In the genomic region with DNA sequence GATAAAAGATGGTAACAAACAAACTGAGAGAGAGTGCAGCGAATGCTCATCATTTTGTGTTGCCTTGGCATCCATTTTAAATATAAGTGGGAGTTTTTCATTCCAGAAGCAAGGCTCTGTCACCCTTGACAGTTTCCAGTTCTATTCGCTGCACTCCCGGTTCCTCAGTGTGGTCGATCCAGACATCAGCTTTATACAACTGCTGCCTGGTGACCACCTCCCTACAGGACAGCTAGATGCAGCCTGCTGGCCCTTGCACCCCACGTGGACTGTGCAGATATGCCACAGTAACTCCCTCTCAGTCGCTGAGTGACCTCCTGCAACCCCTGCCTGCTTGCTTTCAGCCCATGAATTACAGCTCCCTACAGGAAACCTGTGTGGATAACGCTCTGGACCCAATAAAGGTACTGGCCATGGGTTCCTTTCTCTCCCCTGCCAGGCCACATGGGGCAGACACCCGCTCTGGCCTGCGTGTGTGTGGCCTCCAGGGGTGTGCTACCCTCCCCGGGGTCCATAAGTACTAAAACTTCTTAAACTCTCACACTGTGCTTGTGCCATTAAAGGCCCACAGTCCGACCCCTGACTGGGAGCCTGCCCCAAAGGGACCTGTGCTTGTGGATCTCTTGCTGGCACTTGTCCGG, we compare ENCODE assay signal across 24 cellular contexts. TPM values are rescaled to one million over a fixed set of nuclear protein-coding genes. Genes with fewer than 3 reads are reported as not detected.
DNase-seq lines count a peak whose midpoint lies in the region; ATAC-seq, FAIRE-seq and TF ChIP-seq lines count a peak whose summit lies in the region.
"Had no signal": no experiment of that assay in that cellular context is flagged by ENCODE, and none has a peak within 500 bp of the region (broad histone marks: within the 10 kb centered on the region; RNA-seq: fewer than 3 reads in every experiment).

No MANE protein-coding gene starts in this region.

- TF ChIP-seq CTCF in HepG2 (CRISPR knock-in tag; IDR thresholded peaks at IDR 0.05) (no peak), right lobe of liver (IDR thresholded peaks at IDR 0.05) (no peak), K562 (IDR thresholded peaks at IDR 0.05 in 2 of 3, conservative IDR thresholded peaks at IDR 0.05 in 1 of 3; ENCODE audit: insufficient read depth in 2 of 3, low read depth in 1 of 3, low read length in 3 of 3) (0 out of 6 replicates have a peak, but pooled peaks of 1 of the 3 experiments have one; percentile 1)

- FAIRE-seq in HepG2 (lab: Jason Lieb, UNC) (no peak), K562 (lab: Jason Lieb, UNC) (peak; percentile 42)
- FAIRE-seq: A549, H54, RCC 7860 had no signal

- TF ChIP-seq RAD21 in HepG2 (CRISPR knock-in tag; IDR thresholded peaks at IDR 0.05) (no peak), K562 (CRISPR knock-in tag; conservative IDR thresholded peaks at IDR 0.05 in 1 of 2, IDR thresholded peaks at IDR 0.05 in 1 of 2) (no peak)

- no peaks in the 10 kb centered on the region for H3K79me2 ChIP-seq in HepG2 (ENCODE audit: insufficient read depth, low read length)
- no peaks in the 10 kb centered on the region for H3K79me2 ChIP-seq in K562 (ENCODE audit: control insufficient read depth, insufficient read depth, low read length)

- intact Hi-C loops in HepG2 (cut with micrococcal nuclease; ENCODE audit: unreplicated experiment) (no loop called here), right lobe of liver (cut with DNase I) (no loop called here), K562 (cut with micrococcal nuclease) (no loop called here)

- DNase-seq in HepG2 (ENCODE audit: low spot score) (no peak), right lobe of liver (no peak), K562 (ENCODE audit: extremely low read depth in 1 of 4, low spot score in 3 of 4) (peak in 1 of 4 experiments; percentile 19), NCI-H524 (lab: John Stamatoyannopoulos, UW) (no peak), SIG-M5 (lab: John Stamatoyannopoulos, UW) (no peak)
- DNase-seq: AML-193; CD4-positive, alpha-beta memory T cell; COR-L47; DMS53; KBM-7; MV-4-11; NCI-H1105; NCI-H146; NCI-H1930; NCI-H2107; NCI-H524 treated with DMSO at 0.1 percent for 48 hours; NCI-H774 had no signal

- BruUV-seq in HepG2 (replicated peaks; lab: Mats Ljungman, UMichigan): no TSS peak
- no TSS peak for BruUV-seq in K562 (replicated peaks; lab: Mats Ljungman, UMichigan)

- H3K27ac ChIP-seq in HepG2 (ENCODE audit: extremely low read length, insufficient read depth, low read length) (no peak overlapping the region), right lobe of liver (no peak overlapping the region), K562 (ENCODE audit: extremely low read depth, low read depth, low read length) (no peak overlapping the region), muscle layer of colon (ENCODE audit: low read depth, low read length) (peak overlapping the region; percentile 30)
- H3K27ac ChIP-seq: A549; BLaER1 treated with 17β-estradiol and CSF1 and Interleukin-3, amounts not matched to agents 10 nM and 100 nM; SJSA1 had no signal

- TF ChIP-seq POLR2A in HepG2 (IDR thresholded peaks at IDR 0.05; ENCODE audit: insufficient read depth in 1 of 2, low read depth in 2 of 2, low read length in 2 of 2) (no peak), right lobe of liver (IDR thresholded peaks at IDR 0.05) (no peak), K562 (conservative IDR thresholded peaks at IDR 0.05) (no peak)

- peaks cover 3 to 11% of the 10 kb centered on the region in 2 experiments; a peak in 3 of 5 replicates for H3K36me3 ChIP-seq in HepG2 (replicated peaks in 1 of 2; ENCODE audit: control insufficient read depth in 1 of 2, insufficient read depth in 2 of 2, low read length in 2 of 2)
- H3K36me3 ChIP-seq in right lobe of liver: no peaks in the 10 kb centered on the region
- H3K36me3 ChIP-seq in K562 (ENCODE audit: control insufficient read depth, insufficient read depth, low read length): no peaks in the 10 kb centered on the region
- H3K36me3 ChIP-seq in muscle layer of colon (ENCODE audit: insufficient read depth, low read length): no peaks in the 10 kb centered on the region
- H3K36me3 ChIP-seq: BLaER1 treated with 17β-estradiol and CSF1 and Interleukin-3, amounts not matched to agents 10 nM and 100 nM; SJSA1 had no signal

- CTCF ChIA-PET in HepG2 (lab: Yijun Ruan, JAX; ENCODE audit: low intra/inter-chr PET ratio, low total read pairs): no interaction called here
- CTCF ChIA-PET in K562 (lab: Yijun Ruan, JAX; ENCODE audit: low intra/inter-chr PET ratio): no interaction called here

- peak; percentile 50 for ATAC-seq in HepG2
- no peak for ATAC-seq in right lobe of liver
- ATAC-seq in K562: peak; percentile 73
- no peak for ATAC-seq in HG03354 (IDR thresholded peaks at IDR 0.05; ENCODE audit: poor library complexity, severe bottlenecking, unreplicated experiment)
- ATAC-seq: A549 had no signal

- no peak for TF ChIP-seq EP300 in HepG2 (IDR thresholded peaks at IDR 0.05; ENCODE audit: low read depth in 2 of 2, low read length in 2 of 2)
- no peak for TF ChIP-seq EP300 in HepG2 (CRISPR knock-in tag; IDR thresholded peaks at IDR 0.05; ENCODE audit: borderline replicate concordance)
- no peak for TF ChIP-seq EP300 in K562 (IDR thresholded peaks at IDR 0.05; ENCODE audit: low read length)

- H3K9me1 ChIP-seq in K562 (ENCODE audit: control insufficient read depth, insufficient read depth, low read length): no peaks in the 10 kb centered on the region

- H3K4me1 ChIP-seq in HepG2 (ENCODE audit: insufficient read depth, low read length) (peaks cover 7% of the 10 kb centered on the region), right lobe of liver (no peaks in the 10 kb centered on the region), K562 (replicated peaks in 1 of 2; ENCODE audit: control insufficient read depth in 2 of 2, insufficient read depth in 2 of 2, low read length in 2 of 2) (peaks cover 0 to under 1% of the 10 kb centered on the region in 2 experiments; a peak in 3 of 5 replicates), muscle layer of colon (ENCODE audit: insufficient read depth, low read length) (peaks cover 26% of the 10 kb centered on the region)

- 0 out of 2 replicates have a peak, but pooled peaks cover 4% of the 10 kb centered on the region for H4K20me1 ChIP-seq in HepG2 (ENCODE audit: insufficient read depth, low read length)
- no peaks in the 10 kb centered on the region for H4K20me1 ChIP-seq in K562 (replicated peaks; ENCODE audit: control insufficient read depth, insufficient read depth, low read length)
- H4K20me1 ChIP-seq: BLaER1 treated with 17β-estradiol and CSF1 and Interleukin-3, amounts not matched to agents 10 nM and 100 nM had no signal

- no peaks in the 10 kb centered on the region for H3K9me3 ChIP-seq in HepG2 (ENCODE audit: low read length)
- no peaks in the 10 kb centered on the region for H3K9me3 ChIP-seq in right lobe of liver
- H3K9me3 ChIP-seq in K562 (replicated peaks; ENCODE audit: control insufficient read depth, insufficient read depth, low read depth, low read length): no peaks in the 10 kb centered on the region
- no peaks in the 10 kb centered on the region for H3K9me3 ChIP-seq in muscle layer of colon (ENCODE audit: low read length)
- H3K9me3 ChIP-seq: A549; BLaER1 treated with 17β-estradiol and CSF1 and Interleukin-3, amounts not matched to agents 10 nM and 100 nM; SJSA1 had no signal

- H2AFZ ChIP-seq in HepG2 (ENCODE audit: low read length): no peak overlapping the region
- no peak overlapping the region for H2AFZ ChIP-seq in K562 (ENCODE audit: low read depth, low read length)

- 92% methylated on average over 9 of the region's 12 CpGs for whole genome bisulfite sequencing in HepG2 (ENCODE audit: low lambda C conversion rate)
- 75% methylated on average over 4 of the region's 12 CpGs for WGBS in right lobe of liver (ENCODE audit: insufficient coverage, low coverage, low lambda C conversion rate, missing lambda C conversion rate)
- WGBS in K562 (ENCODE audit: insufficient coverage, low coverage, missing lambda C conversion rate): 27% methylated on average over 10 of the region's 12 CpGs

- no peak overlapping the region for H3K4me3 ChIP-seq in HepG2 (replicated peaks in 1 of 3; ENCODE audit: insufficient read depth in 1 of 3, low read depth in 2 of 3, low read length in 3 of 3)
- H3K4me3 ChIP-seq in right lobe of liver: no peak overlapping the region
- H3K4me3 ChIP-seq in K562: no peak overlapping the region
- no peak overlapping the region for H3K4me3 ChIP-seq in muscle layer of colon (ENCODE audit: low read depth in 1 of 2, low read length in 2 of 2)
- H3K4me3 ChIP-seq: A549; BLaER1 treated with 17β-estradiol and CSF1 and Interleukin-3, amounts not matched to agents 10 nM and 100 nM; SJSA1 had no signal

- no peak overlapping the region for H3K9ac ChIP-seq in HepG2 (ENCODE audit: insufficient read depth, low read depth, low read length)
- H3K9ac ChIP-seq in K562 (ENCODE audit: insufficient read depth in 1 of 2, low read depth in 2 of 2, low read length in 2 of 2): 0 out of 4 replicates have a peak overlapping the region, but pooled peaks of 1 of the 2 experiments have one; percentile 2
- H3K9ac ChIP-seq in muscle layer of colon (ENCODE audit: low read length): no peak overlapping the region
- H3K9ac ChIP-seq: BLaER1 treated with 17β-estradiol and CSF1 and Interleukin-3, amounts not matched to agents 10 nM and 100 nM had no signal

- POLR2A ChIA-PET in HepG2 (lab: Yijun Ruan, JAX) (no interaction called here), K562 (lab: Yijun Ruan, JAX) (interaction anchor here (0.9 kb wide), 1 partner anchor 121 kb away, joined by 3 read pairs; no protein-coding TSS in a partner anchor)

- no peaks in the 10 kb centered on the region for H3K27me3 ChIP-seq in HepG2 (ENCODE audit: control insufficient read depth in 1 of 2, insufficient read depth in 2 of 2, low read length in 2 of 2)
- no peaks in the 10 kb centered on the region for H3K27me3 ChIP-seq in right lobe of liver
- peaks cover 0 to 7% of the 10 kb centered on the region in 2 experiments; a peak in 1 of 5 replicates for H3K27me3 ChIP-seq in K562 (ENCODE audit: control insufficient read depth in 2 of 2, insufficient read depth in 2 of 2, low read length in 2 of 2)
- no peaks in the 10 kb centered on the region for H3K27me3 ChIP-seq in muscle layer of colon (ENCODE audit: control insufficient read depth in 1 of 2, insufficient read depth in 2 of 2, low read length in 2 of 2)
- H3K27me3 ChIP-seq: BLaER1 treated with 17β-estradiol and CSF1 and Interleukin-3, amounts not matched to agents 10 nM and 100 nM; SJSA1 had no signal

- in situ Hi-C loops in HepG2 (cut with HindIII; ENCODE audit: extremely low pct_ligation_motif_present, low pct_unique_long_range_greater_than_20kb): no loop called here
- in situ Hi-C loops in K562 (cut with MboI): no loop called here

- H3K4me2 ChIP-seq in HepG2 (ENCODE audit: low read depth, low read length) (no peak overlapping the region), K562 (ENCODE audit: insufficient read depth, low read length) (no peak overlapping the region)
- H3K4me2 ChIP-seq: A549; BLaER1 treated with 17β-estradiol and CSF1 and Interleukin-3, amounts not matched to agents 10 nM and 100 nM had no signal

RNA-seq across cellular contexts. Expression of a gene that starts 23.7 kb away (rescaled TPM):
- total RNA-seq in HepG2 (2016; rRNA removed; fragmentation: Illumina TruSeq; extraction: Trizol): 15.4 and 17.1 TPM in 2 replicates
- 10.7 and 11.7 TPM in 2 replicates for total RNA-seq in HepG2 (2016; cell fraction: cytosol; rRNA removed; fragmentation: Illumina TruSeq; extraction: Trizol; ENCODE audit: low read depth)
- 13.3 and 14.4 TPM in 2 replicates for total RNA-seq in HepG2 (2016; cell fraction: insoluble cytoplasmic fraction; rRNA removed; fragmentation: Illumina TruSeq; extraction: Trizol)
- 27.9 and 29.9 TPM in 2 replicates for total RNA-seq in HepG2 (2016; cell fraction: membrane; rRNA removed; fragmentation: Illumina TruSeq; extraction: Trizol)
- total RNA-seq in HepG2 (2016; cell fraction: nucleus; rRNA removed; fragmentation: Illumina TruSeq; extraction: Trizol): 16.7 and 20.0 TPM in 2 replicates
- polyA plus RNA-seq in HepG2 (2011; rRNA removed): 13.5 and 14.1 TPM in 2 replicates
- 5.9 and 10.6 TPM in 2 replicates for polyA plus RNA-seq in HepG2 (2011; cell fraction: cytosol; rRNA removed)
- 16.0 and 21.8 TPM in 2 replicates for polyA plus RNA-seq in HepG2 (2011; cell fraction: nucleus; rRNA removed)
- 24.3 and 27.7 TPM in 2 replicates for polyA plus RNA-seq in HepG2 (2012)
- polyA plus RNA-seq in HepG2 (2016; cell fraction: cytosol; fragmentation: Illumina TruSeq; extraction: Trizol; ENCODE audit: low read depth): 20.2 and 23.1 TPM in 2 replicates
- 18.4 and 20.3 TPM in 2 replicates for polyA plus RNA-seq in HepG2 (2016; cell fraction: insoluble cytoplasmic fraction; fragmentation: Illumina TruSeq; extraction: Trizol; ENCODE audit: low read depth)
- polyA plus RNA-seq in HepG2 (2016; cell fraction: membrane; fragmentation: Illumina TruSeq; extraction: Trizol; ENCODE audit: low read depth): 28.6 and 31.7 TPM in 2 replicates
- polyA plus RNA-seq in HepG2 (2016; cell fraction: nucleus; fragmentation: Illumina TruSeq; extraction: Trizol; ENCODE audit: insufficient read depth, low read depth): 29.5 and 33.1 TPM in 2 replicates
- 0.07 and 7.3 TPM in 2 replicates for polyA minus RNA-seq in HepG2 (2011; rRNA and poly(A)+ RNA removed; ENCODE audit: low replicate concordance)
- polyA minus RNA-seq in HepG2 (2011; cell fraction: cytosol; rRNA and poly(A)+ RNA removed): 16.1 and 17.6 TPM in 2 replicates
- polyA minus RNA-seq in HepG2 (2011; cell fraction: nucleus; rRNA and poly(A)+ RNA removed): 17.8 and 27.0 TPM in 2 replicates
- 10 to 100 TPM; 14.5 to 21.5 (median 15.6) TPM for total RNA-seq in right lobe of liver
- 6.0 and 13.1 TPM in 2 replicates for total RNA-seq in K562 (2011; cell fraction: chromatin; rRNA removed; ENCODE audit: low replicate concordance)
- total RNA-seq in K562 (2011; cell fraction: nucleolus; rRNA removed): 3.0 and 3.8 TPM in 2 replicates
- total RNA-seq in K562 (2011; cell fraction: nucleoplasm; rRNA removed): 6.7 and 10.2 TPM in 2 replicates
- 5.0 and 6.3 TPM in 2 replicates for total RNA-seq in K562 (2014; rRNA removed)
- 6.1 and 8.4 TPM in 2 replicates for total RNA-seq in K562 (2014; rRNA removed; fragmentation: Illumina TruSeq; extraction: Trizol)
- total RNA-seq in K562 (2015; rRNA removed; fragmentation: Illumina TruSeq; extraction: Trizol): 5.2 and 6.0 TPM in 2 replicates
- 8.2 and 10.1 TPM in 2 replicates for total RNA-seq in K562 (2021)
- polyA plus RNA-seq in K562 (2011; rRNA removed): 4.8 and 5.6 TPM in 2 replicates
- 1.3 and 3.4 TPM in 2 replicates for polyA plus RNA-seq in K562 (2011; cell fraction: cytosol; rRNA removed)
- polyA plus RNA-seq in K562 (2011; cell fraction: nucleus; rRNA removed): 5.5 and 8.9 TPM in 2 replicates
- 5.3 and 7.1 TPM in 2 replicates for polyA plus RNA-seq in K562 (2012)
- polyA plus RNA-seq in K562 (2014; fragmentation: Illumina TruSeq; extraction: Trizol): 6.6 and 11.4 TPM in 2 replicates
- 1 to 10 TPM; 1.3 to 1.8 TPM for polyA plus RNA-seq in K562 (2014; fragmentation: Nextera tagmentation; extraction: Ambion mirVana)
- 3.2 and 12.2 TPM in 2 replicates for polyA plus RNA-seq in K562 (2014; rRNA removed)
- 4.4 and 6.1 TPM in 2 replicates for polyA minus RNA-seq in K562 (2011; rRNA and poly(A)+ RNA removed)
- polyA minus RNA-seq in K562 (2011; cell fraction: cytosol; rRNA and poly(A)+ RNA removed): 2.9 and 3.3 TPM in 2 replicates
- 1.9 and 4.3 TPM in 2 replicates for polyA minus RNA-seq in K562 (2011; cell fraction: nucleus; rRNA and poly(A)+ RNA removed)
- total RNA-seq: CD4-positive, alpha-beta memory T cell had no signal
- polyA plus RNA-seq: CD4-positive, alpha-beta memory T cell had no signal

Comparison
In these comparisons a context has a peak if more than half of its experiments do, and no peak if none do; other contexts are left out.
1. ATAC-seq: peak in HepG2 (single experiment) and K562 (single experiment); none in right lobe of liver (0 of 4) and HG03354 (single experiment).